19 cellular contexts compared by ENCODE assay signal in the genomic region with DNA sequence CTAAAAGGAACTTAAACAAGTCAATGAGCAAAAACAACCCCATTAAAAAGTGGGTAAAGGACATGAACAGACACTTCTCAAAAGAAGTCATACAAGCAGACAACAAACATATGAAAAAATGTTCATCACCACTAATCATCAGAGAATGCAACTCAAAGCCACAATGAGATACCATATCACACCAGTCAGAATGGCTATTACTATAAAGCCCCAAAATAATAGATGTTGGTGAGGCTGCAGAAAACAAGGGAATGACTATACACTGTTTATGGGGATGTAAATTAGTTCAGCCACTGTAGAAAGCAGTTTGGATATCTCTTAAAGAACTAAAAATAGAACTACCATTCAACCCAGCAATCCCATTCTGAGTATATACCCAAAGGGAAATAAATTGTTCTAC. TPM values are rescaled to one million over a fixed set of nuclear protein-coding genes. Genes with fewer than 3 reads are reported as not detected.
DNase-seq lines count a peak whose midpoint lies in the region; ATAC-seq and TF ChIP-seq lines count a peak whose summit lies in the region.
"Had no signal": no experiment of that assay in that cellular context is flagged by ENCODE, and none has a peak within 500 bp of the region (broad histone marks: within the 10 kb centered on the region; RNA-seq: fewer than 3 reads in every experiment).

No MANE protein-coding gene starts in this region.

- no peak for DNase-seq in activated T-cell treated with anti-CD3 and anti-CD28 coated beads, Interleukin-2, amount 50 U/mL, for 72 hours
- DNase-seq in activated T-cell treated with anti-CD3 and anti-CD28 coated beads for 4 hours = no peak
- DNase-seq in ELR (ENCODE audit: low read depth) = peak; percentile 50
- DNase-seq in activated naive CD8-positive, alpha-beta T cell treated with anti-CD3 and anti-CD28 coated beads, Interleukin-2, amount 50 U/mL, for 24 hours = no peak
- DNase-seq in mesenteric fat pad (ENCODE audit: low spot score) = no peak
- DNase-seq in HEK293T (ENCODE audit: extremely low spot score) = no peak
- DNase-seq: ACHN; AML-193; DMS 273 treated with DMSO at 0.1 percent for 48 hours; H9; NCI-H1417 treated with DMSO at 0.1 percent for 48 hours; NCI-H1930; NCI-H446 treated with DMSO at 0.1 percent for 48 hours; NK-92 treated with Interleukin-12 subunit alpha and Interleukin-12 subunit beta, amount 100 ng/mL, for 24 hours; OCI-M1; SHP77 treated with DMSO at 0.1 percent for 48 hours had no signal

- peak; percentile 59 to 71 for ATAC-seq in activated T-cell treated with anti-CD3 and anti-CD28 coated beads, Interleukin-2, amount 50 U/mL, for 72 hours (replicated peaks in 1 of 2)
- ATAC-seq in HG02610 (IDR thresholded peaks at IDR 0.05; ENCODE audit: unreplicated experiment) (peak; percentile 38), GM21423 (IDR thresholded peaks at IDR 0.05; ENCODE audit: unreplicated experiment) (no peak)
- ATAC-seq in activated naive CD8-positive, alpha-beta T cell treated with anti-CD3 and anti-CD28 coated beads, Interleukin-2, amount 50 U/mL, for 24 hours = no peak

- H3K27ac Mint-ChIP-seq in activated T-cell treated with anti-CD3 and anti-CD28 coated beads, Interleukin-2, amount 50 U/mL, for 72 hours = peak overlapping the region; percentile 84
- peak overlapping the region; percentile 69 for H3K27ac Mint-ChIP-seq in activated naive CD8-positive, alpha-beta T cell treated with anti-CD3 and anti-CD28 coated beads, Interleukin-2, amount 50 U/mL, for 24 hours
- H3K27ac Mint-ChIP-seq: CD14-positive monocyte, H9 had no signal

- H3K4me3 Mint-ChIP-seq in activated T-cell treated with anti-CD3 and anti-CD28 coated beads, Interleukin-2, amount 50 U/mL, for 72 hours = peak overlapping the region in 1 of 2 donors; percentile 73
- no peak overlapping the region for H3K4me3 Mint-ChIP-seq in activated naive CD8-positive, alpha-beta T cell treated with anti-CD3 and anti-CD28 coated beads, Interleukin-2, amount 50 U/mL, for 24 hours
- H3K4me3 Mint-ChIP-seq: CD14-positive monocyte, H9 had no signal

- H3K4me1 Mint-ChIP-seq in activated T-cell treated with anti-CD3 and anti-CD28 coated beads, Interleukin-2, amount 50 U/mL, for 72 hours (ENCODE audit: low read depth) = peaks cover 73% of the 10 kb centered on the region
- peaks cover 65% of the 10 kb centered on the region for H3K4me1 Mint-ChIP-seq in activated naive CD8-positive, alpha-beta T cell treated with anti-CD3 and anti-CD28 coated beads, Interleukin-2, amount 50 U/mL, for 24 hours
- H3K4me1 Mint-ChIP-seq: H9 had no signal

- no peaks in the 10 kb centered on the region for H3K36me3 Mint-ChIP-seq in activated T-cell treated with anti-CD3 and anti-CD28 coated beads, Interleukin-2, amount 50 U/mL, for 72 hours (ENCODE audit: insufficient read depth in 2 of 2)
- peaks cover 3% of the 10 kb centered on the region for H3K36me3 Mint-ChIP-seq in activated naive CD8-positive, alpha-beta T cell treated with anti-CD3 and anti-CD28 coated beads, Interleukin-2, amount 50 U/mL, for 24 hours (ENCODE audit: low read depth)
- H3K36me3 Mint-ChIP-seq: CD14-positive monocyte had no signal

- CTCF ChIA-PET in HEK293T (lab: Yijun Ruan, JAX) = no interaction called here

- peaks cover 0 to 2% of the 10 kb centered on the region in 2 donors for H3K9me3 Mint-ChIP-seq in activated T-cell treated with anti-CD3 and anti-CD28 coated beads, Interleukin-2, amount 50 U/mL, for 72 hours
- no peaks in the 10 kb centered on the region for H3K9me3 Mint-ChIP-seq in activated naive CD8-positive, alpha-beta T cell treated with anti-CD3 and anti-CD28 coated beads, Interleukin-2, amount 50 U/mL, for 24 hours
- H3K9me3 Mint-ChIP-seq: CD14-positive monocyte, H9 had no signal

- POLR2A ChIA-PET in HEK293T (lab: Yijun Ruan, JAX) = no interaction called here

- H3K27me3 Mint-ChIP-seq in activated T-cell treated with anti-CD3 and anti-CD28 coated beads, Interleukin-2, amount 50 U/mL, for 72 hours (ENCODE audit: low read depth) = no peaks in the 10 kb centered on the region
- no peaks in the 10 kb centered on the region for H3K27me3 Mint-ChIP-seq in activated naive CD8-positive, alpha-beta T cell treated with anti-CD3 and anti-CD28 coated beads, Interleukin-2, amount 50 U/mL, for 24 hours

TF ChIP-seq in HEK293T, 16 proteins besides CTCF, POLR2A, EP300 and RAD21:
- no peak for TF ChIP-seq ARNT (IDR thresholded peaks at IDR 0.05)
- TF ChIP-seq ZNF384 (IDR thresholded peaks at IDR 0.05) = no peak
- no peak for TF ChIP-seq FOXA1 (IDR thresholded peaks at IDR 0.05)
- TF ChIP-seq LEF1 (IDR thresholded peaks at IDR 0.05; ENCODE audit: borderline replicate concordance) = no peak
- TF ChIP-seq FOXM1 (IDR thresholded peaks at IDR 0.05; ENCODE audit: borderline replicate concordance) = no peak
- TF ChIP-seq TARDBP (IDR thresholded peaks at IDR 0.05) = no peak
- TF ChIP-seq BHLHE40 (IDR thresholded peaks at IDR 0.05; ENCODE audit: borderline replicate concordance) = no peak
- TF ChIP-seq FOXK2 (IDR thresholded peaks at IDR 0.05) = no peak
- TF ChIP-seq SUZ12 (IDR thresholded peaks at IDR 0.05) = no peak
- no peak for TF ChIP-seq CTBP1 (IDR thresholded peaks at IDR 0.05; ENCODE audit: borderline replicate concordance)
- TF ChIP-seq SP1 (IDR thresholded peaks at IDR 0.05) = no peak
- TF ChIP-seq ELF4 (IDR thresholded peaks at IDR 0.05) = no peak
- TF ChIP-seq L3MBTL2 (conservative IDR thresholded peaks at IDR 0.05) = no peak
- TF ChIP-seq, protein P1, sequence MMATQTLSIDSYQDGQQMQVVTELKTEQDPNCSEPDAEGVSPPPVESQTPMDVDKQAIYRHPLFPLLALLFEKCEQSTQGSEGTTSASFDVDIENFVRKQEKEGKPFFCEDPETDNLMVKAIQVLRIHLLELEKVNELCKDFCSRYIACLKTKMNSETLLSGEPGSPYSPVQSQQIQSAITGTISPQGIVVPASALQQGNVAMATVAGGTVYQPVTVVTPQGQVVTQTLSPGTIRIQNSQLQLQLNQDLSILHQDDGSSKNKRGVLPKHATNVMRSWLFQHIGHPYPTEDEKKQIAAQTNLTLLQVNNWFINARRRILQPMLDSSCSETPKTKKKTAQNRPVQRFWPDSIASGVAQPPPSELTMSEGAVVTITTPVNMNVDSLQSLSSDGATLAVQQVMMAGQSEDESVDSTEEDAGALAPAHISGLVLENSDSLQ (IDR thresholded peaks at IDR 0.05) = no peak
- no peak for TF ChIP-seq NFRKB (IDR thresholded peaks at IDR 0.05)
- no peak for TF ChIP-seq HDGF (IDR thresholded peaks at IDR 0.05; ENCODE audit: borderline replicate concordance)
TF ChIP-seq in HEK293T: peak in this region for 0.

RNA-seq across cellular contexts. Expression of a gene that starts 51.2 kb away (rescaled TPM):
- 10 to 100 TPM; 42.8 to 50.9 TPM for total RNA-seq in activated T-cell treated with anti-CD3 and anti-CD28 coated beads, Interleukin-2, amount 50 U/mL, for 72 hours
- 22.8 TPM for total RNA-seq in mesenteric fat pad

Comparison
In these comparisons a context has a peak if more than half of its experiments do, and no peak if none do; other contexts are left out.
1. ATAC-seq: peak in activated T-cell treated with anti-CD3 and anti-CD28 coated beads, Interleukin-2, amount 50 U/mL, for 72 hours (2 of 2) and HG02610 (single experiment); none in activated naive CD8-positive, alpha-beta T cell treated with anti-CD3 and anti-CD28 coated beads, Interleukin-2, amount 50 U/mL, for 24 hours (single experiment) and GM21423 (single experiment).